In genomic region chr18:46042571-46043123, GRCh38 we compare ENCODE assay signal across 12 cellular contexts. TPM values are rescaled to one million over a fixed set of nuclear protein-coding genes. Genes with fewer than 3 reads are reported as not detected.
A peak's percentile ranks its signal among the peaks of the same experiment; 100 is the strongest.
DNase-seq lines count a peak whose midpoint lies in the region; ATAC-seq and TF ChIP-seq lines count a peak whose summit lies in the region.
"Had no signal": no experiment of that assay in that cellular context is flagged by ENCODE, and none has a peak within 500 bp of the region (broad histone marks: within the 10 kb centered on the region; RNA-seq: fewer than 3 reads in every experiment).

No MANE protein-coding gene starts in this region.

- no peaks in the 10 kb centered on the region for H3K27me3 ChIP-seq in aorta (ENCODE audit: control insufficient read depth in 1 of 2, insufficient read depth in 2 of 2, low read length in 1 of 2)
- H3K27me3 ChIP-seq: BE2C, sigmoid colon had no signal

- intact Hi-C loops in activated naive CD4-positive, alpha-beta T cell treated with anti-CD3 and anti-CD28 coated beads for 36 hours (cut with micrococcal nuclease), result loop anchor here (1.0 kb wide), 1 partner anchor 13 kb away; no protein-coding TSS in a partner anchor
- intact Hi-C loops in aorta (cut with DNase I), result no loop called here

- ATAC-seq in SK-N-SH treated with all-trans-retinoic acid at 6 μM for 48 hours (peak; percentile 85), esophagus mucosa (peak; percentile 39), GM19351 (IDR thresholded peaks at IDR 0.05; ENCODE audit: unreplicated experiment) (no peak), aorta (ENCODE audit: low FRiP score) (no peak)
- peak; percentile 72 for ATAC-seq in stimulated activated effector memory CD8-positive, alpha-beta T cell treated with anti-CD3 and anti-CD28 coated beads, Interleukin-12 subunit alpha, Interleukin-12 subunit beta, amount 100 ng/mL, for 72 hours

- no peak overlapping the region for H3K27ac ChIP-seq in aorta (ENCODE audit: low read depth in 1 of 2, low read length in 2 of 2)
- H3K27ac ChIP-seq: sigmoid colon had no signal

- 52 to 67% methylated on average over 3 of the region's 3 CpGs for WGBS in aorta, 2 donors

- H3K4me3 ChIP-seq in aorta (ENCODE audit: low read length in 2 of 2), result no peak overlapping the region
- H3K4me3 ChIP-seq: sigmoid colon had no signal

- peaks cover 8% of the 10 kb centered on the region for H3K36me3 Mint-ChIP-seq in activated naive CD4-positive, alpha-beta T cell treated with anti-CD3 and anti-CD28 coated beads for 36 hours (ENCODE audit: low read depth)
- no peaks in the 10 kb centered on the region for H3K36me3 Mint-ChIP-seq in stimulated activated effector memory CD8-positive, alpha-beta T cell treated with anti-CD3 and anti-CD28 coated beads, Interleukin-12 subunit alpha, Interleukin-12 subunit beta, amount 100 ng/mL, for 72 hours

- H3K27ac Mint-ChIP-seq in activated naive CD4-positive, alpha-beta T cell treated with anti-CD3 and anti-CD28 coated beads for 36 hours, result peak overlapping the region; percentile 65
- peak overlapping the region; percentile 23 for H3K27ac Mint-ChIP-seq in stimulated activated effector memory CD8-positive, alpha-beta T cell treated with anti-CD3 and anti-CD28 coated beads, Interleukin-12 subunit alpha, Interleukin-12 subunit beta, amount 100 ng/mL, for 72 hours

- no peaks in the 10 kb centered on the region for H3K27me3 Mint-ChIP-seq in activated naive CD4-positive, alpha-beta T cell treated with anti-CD3 and anti-CD28 coated beads for 36 hours (ENCODE audit: low read depth)

- no peaks in the 10 kb centered on the region for H3K4me1 ChIP-seq in aorta (ENCODE audit: control insufficient read depth in 1 of 2, insufficient read depth in 2 of 2, low read length in 2 of 2)
- H3K4me1 ChIP-seq: BE2C had no signal

- peak; percentile 58 for DNase-seq in activated naive CD4-positive, alpha-beta T cell treated with anti-CD3 and anti-CD28 coated beads for 36 hours
- no peak for DNase-seq in activated naive CD4-positive, alpha-beta T cell treated with anti-CD3 and anti-CD28 coated beads, Interleukin-2, amount 50 U/mL, for 16 hours
- DNase-seq in stimulated activated effector memory CD8-positive, alpha-beta T cell treated with anti-CD3 and anti-CD28 coated beads, Interleukin-12 subunit alpha, Interleukin-12 subunit beta, amount 100 ng/mL, for 72 hours (ENCODE audit: low spot score in 2 of 2), result no peak
- DNase-seq in aorta (no peak), ecto neural progenitor cell (ENCODE audit: low spot score) (no peak)
- DNase-seq: BE2C, erythroblast, sigmoid colon, T1000 had no signal

- H3K4me1 Mint-ChIP-seq in activated naive CD4-positive, alpha-beta T cell treated with anti-CD3 and anti-CD28 coated beads for 36 hours (ENCODE audit: low read depth), result peaks cover 43% of the 10 kb centered on the region
- peaks cover 36% of the 10 kb centered on the region for H3K4me1 Mint-ChIP-seq in stimulated activated effector memory CD8-positive, alpha-beta T cell treated with anti-CD3 and anti-CD28 coated beads, Interleukin-12 subunit alpha, Interleukin-12 subunit beta, amount 100 ng/mL, for 72 hours

- no peaks in the 10 kb centered on the region for H3K9me3 ChIP-seq in aorta (ENCODE audit: control insufficient read depth, low read length)
- H3K9me3 ChIP-seq: BE2C, sigmoid colon had no signal

- CTCF ChIA-PET in activated naive CD4-positive, alpha-beta T cell treated with anti-CD3 and anti-CD28 coated beads for 36 hours (lab: Charles Lee), result interaction anchor here (1.0 kb wide), 1 partner anchor 31 kb away, joined by 8 read pairs; no protein-coding TSS in a partner anchor

- H3K4me3 Mint-ChIP-seq in activated naive CD4-positive, alpha-beta T cell treated with anti-CD3 and anti-CD28 coated beads for 36 hours, result no peak overlapping the region
- H3K4me3 Mint-ChIP-seq in stimulated activated effector memory CD8-positive, alpha-beta T cell treated with anti-CD3 and anti-CD28 coated beads, Interleukin-12 subunit alpha, Interleukin-12 subunit beta, amount 100 ng/mL, for 72 hours, result peak overlapping the region; percentile 14

- peaks cover 0 to 1% of the 10 kb centered on the region in 2 donors for H3K36me3 ChIP-seq in aorta (ENCODE audit: control insufficient read depth in 1 of 2, insufficient read depth in 2 of 2, low read length in 1 of 2)
- H3K36me3 ChIP-seq: BE2C, sigmoid colon had no signal

- no peaks in the 10 kb centered on the region for H3K9me3 Mint-ChIP-seq in activated naive CD4-positive, alpha-beta T cell treated with anti-CD3 and anti-CD28 coated beads for 36 hours
- H3K9me3 Mint-ChIP-seq in stimulated activated effector memory CD8-positive, alpha-beta T cell treated with anti-CD3 and anti-CD28 coated beads, Interleukin-12 subunit alpha, Interleukin-12 subunit beta, amount 100 ng/mL, for 72 hours, result no peaks in the 10 kb centered on the region

TF ChIP-seq in SK-N-SH treated with all-trans-retinoic acid at 6 μM for 48 hours, 23 proteins besides CTCF, POLR2A, EP300 and RAD21:
- TF ChIP-seq TCF4 (CRISPR knock-in tag; IDR thresholded peaks at IDR 0.05; ENCODE audit: borderline replicate concordance) (no peak), ZFP3 (CRISPR knock-in tag; IDR thresholded peaks at IDR 0.05) (no peak), TOX (CRISPR knock-in tag; IDR thresholded peaks at IDR 0.05; ENCODE audit: borderline replicate concordance) (no peak), ESRRG (CRISPR knock-in tag; IDR thresholded peaks at IDR 0.05) (no peak), ZFP30 (CRISPR knock-in tag; IDR thresholded peaks at IDR 0.05) (no peak), ISL1 (CRISPR knock-in tag; IDR thresholded peaks at IDR 0.05) (no peak), ZNF8 (CRISPR knock-in tag; IDR thresholded peaks at IDR 0.05) (no peak), CSDC2 (CRISPR knock-in tag; IDR thresholded peaks at IDR 0.05) (no peak), CREB5 (CRISPR knock-in tag; IDR thresholded peaks at IDR 0.05; ENCODE audit: low read depth) (no peak), RARB (CRISPR knock-in tag; IDR thresholded peaks at IDR 0.05) (no peak)
- TF ChIP-seq, protein P1, sequence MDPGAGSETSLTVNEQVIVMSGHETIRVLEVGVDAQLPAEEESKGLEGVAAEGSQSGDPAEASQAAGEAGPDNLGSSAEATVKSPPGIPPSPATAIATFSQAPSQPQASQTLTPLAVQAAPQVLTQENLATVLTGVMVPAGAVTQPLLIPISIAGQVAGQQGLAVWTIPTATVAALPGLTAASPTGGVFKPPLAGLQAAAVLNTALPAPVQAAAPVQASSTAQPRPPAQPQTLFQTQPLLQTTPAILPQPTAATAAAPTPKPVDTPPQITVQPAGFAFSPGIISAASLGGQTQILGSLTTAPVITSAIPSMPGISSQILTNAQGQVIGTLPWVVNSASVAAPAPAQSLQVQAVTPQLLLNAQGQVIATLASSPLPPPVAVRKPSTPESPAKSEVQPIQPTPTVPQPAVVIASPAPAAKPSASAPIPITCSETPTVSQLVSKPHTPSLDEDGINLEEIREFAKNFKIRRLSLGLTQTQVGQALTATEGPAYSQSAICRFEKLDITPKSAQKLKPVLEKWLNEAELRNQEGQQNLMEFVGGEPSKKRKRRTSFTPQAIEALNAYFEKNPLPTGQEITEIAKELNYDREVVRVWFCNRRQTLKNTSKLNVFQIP (CRISPR knock-in tag; IDR thresholded peaks at IDR 0.05; ENCODE audit: borderline replicate concordance, low read depth), result no peak

RNA-seq across cellular contexts. Expression of gene PSTPIP2, which starts 29.4 kb away (rescaled TPM):
- total RNA-seq in activated naive CD4-positive, alpha-beta T cell treated with anti-CD3 and anti-CD28 coated beads for 36 hours, result 10 to 100 TPM; 14.3 TPM
- 4.7 TPM for total RNA-seq in esophagus mucosa
- total RNA-seq in aorta, result 10 to 100 TPM; 10.6 to 12.6 TPM
- polyA plus RNA-seq in aorta, result 1 to 10 TPM; 2.0 to 2.8 TPM

RNA-seq across cellular contexts. Expression of gene ATP5F1A, which starts 55.4 kb away (rescaled TPM):
- total RNA-seq in activated naive CD4-positive, alpha-beta T cell treated with anti-CD3 and anti-CD28 coated beads for 36 hours, result 100 to 1,000 TPM; 467 TPM
- total RNA-seq in esophagus mucosa, result 466 TPM
- total RNA-seq in aorta, result 100 to 1,000 TPM; 189 TPM
- polyA plus RNA-seq in aorta, result 100 to 1,000 TPM; 225 to 335 TPM

Comparison
In these comparisons a context has a peak if more than half of its experiments do, and no peak if none do; other contexts are left out.
1. ATAC-seq: peak in SK-N-SH treated with all-trans-retinoic acid at 6 μM for 48 hours (single experiment), esophagus mucosa (single experiment) and stimulated activated effector memory CD8-positive, alpha-beta T cell treated with anti-CD3 and anti-CD28 coated beads, Interleukin-12 subunit alpha, Interleukin-12 subunit beta, amount 100 ng/mL, for 72 hours (single experiment); none in GM19351 (single experiment) and aorta (single experiment).